In the genomic region with DNA sequence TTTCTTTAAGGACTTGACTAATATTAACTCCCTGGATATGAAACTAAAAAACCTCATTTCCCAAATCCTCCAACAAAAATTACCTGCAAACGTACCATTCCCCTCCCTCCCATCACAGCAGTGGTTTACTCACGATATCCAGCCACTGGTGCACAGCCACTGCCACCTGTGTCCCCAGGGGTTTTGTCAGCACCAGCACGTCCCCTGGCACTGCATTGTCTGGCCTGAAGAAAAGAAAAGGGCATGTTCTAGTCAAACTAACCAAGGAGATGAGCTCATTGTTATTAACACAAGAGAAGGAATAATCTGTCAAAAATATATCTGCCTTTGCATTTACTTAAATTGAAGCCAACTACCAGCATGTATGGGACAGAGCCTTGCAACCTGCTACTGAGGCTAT, we compare ENCODE assay signal across 15 cellular contexts. TPM values are rescaled to one million over a fixed set of nuclear protein-coding genes. Genes with fewer than 3 reads are reported as not detected.
DNase-seq lines count a peak whose midpoint lies in the region; ATAC-seq and TF ChIP-seq lines count a peak whose summit lies in the region.
"Had no signal": no experiment of that assay in that cellular context is flagged by ENCODE, and none has a peak within 500 bp of the region (broad histone marks: within the 10 kb centered on the region; RNA-seq: fewer than 3 reads in every experiment).

No MANE protein-coding gene starts in this region.

- no peak overlapping the region for H4K8ac ChIP-seq in H9 (replicated peaks; ENCODE audit: insufficient read length, low read depth, low read length)

- H3K23ac ChIP-seq in H9 (ENCODE audit: insufficient read length, low read depth, low read length), result no peak overlapping the region

- no peak overlapping the region for H2AK5ac ChIP-seq in H9 (ENCODE audit: insufficient read length, low read length)

- no peak overlapping the region for H3T11ph ChIP-seq in H9 (ENCODE audit: low read length)

- H3K9me2 ChIP-seq in Karpas-422 (replicated peaks; ENCODE audit: insufficient read depth, low read length), result no peaks in the 10 kb centered on the region

- no peak overlapping the region for H4K91ac ChIP-seq in H9 (ENCODE audit: insufficient read length, low read depth, low read length)

- no peaks in the 10 kb centered on the region for H3K27me3 Mint-ChIP-seq in H9 (ENCODE audit: low read depth)
- H3K27me3 Mint-ChIP-seq in brain, result peaks cover 3% of the 10 kb centered on the region
- H3K27me3 Mint-ChIP-seq in progenitor cell of endocrine pancreas, result no peaks in the 10 kb centered on the region
- H3K27me3 Mint-ChIP-seq: CD8-positive, alpha-beta memory T cell had no signal

- no peak overlapping the region for H2BK120ac ChIP-seq in H9 (ENCODE audit: low read depth, low read length, poor library complexity, severe bottlenecking)

- WGBS in H9 (ENCODE audit: extremely low coverage, insufficient read length, low lambda C conversion rate), result 100% methylated on average over 1 of the region's 3 CpGs

- peaks cover 54% of the 10 kb centered on the region for H3K36me3 ChIP-seq in Karpas-422 (ENCODE audit: insufficient read depth, low read length)

- H3K4me1 ChIP-seq in H9 (ENCODE audit: insufficient read depth, low read length), result no peaks in the 10 kb centered on the region
- H3K4me1 ChIP-seq in Karpas-422 (ENCODE audit: low read length), result peaks cover 24% of the 10 kb centered on the region
- H3K4me1 ChIP-seq: A549, Caco-2 had no signal

- H2BK5ac ChIP-seq in H9 (ENCODE audit: insufficient read length, low read length), result no peak overlapping the region

- H3K9me3 Mint-ChIP-seq in H9, result no peaks in the 10 kb centered on the region; a peak in 1 of 5 replicates
- H3K9me3 Mint-ChIP-seq in brain, result no peaks in the 10 kb centered on the region
- H3K9me3 Mint-ChIP-seq in progenitor cell of endocrine pancreas (ENCODE audit: low read depth), result no peaks in the 10 kb centered on the region
- H3K9me3 Mint-ChIP-seq: CD8-positive, alpha-beta memory T cell had no signal

- no peak overlapping the region for H4K5ac ChIP-seq in H9 (ENCODE audit: insufficient read length, low read depth, low read length)

- TF ChIP-seq CTCF in H9 (conservative IDR thresholded peaks at IDR 0.05), result no peak
- no peak for TF ChIP-seq CTCF in brain (conservative IDR thresholded peaks at IDR 0.05)
- no peak for TF ChIP-seq CTCF in progenitor cell of endocrine pancreas (IDR thresholded peaks at IDR 0.05; ENCODE audit: unreplicated experiment)

- no peak overlapping the region for H3K14ac ChIP-seq in H9 (ENCODE audit: insufficient read depth, low read length)

- H3K18ac ChIP-seq in H9 (ENCODE audit: insufficient read length, low read depth, low read length), result no peak overlapping the region

- H3K4me3 Mint-ChIP-seq in H9 (no peak overlapping the region; a peak in 1 of 5 replicates), brain (no peak overlapping the region), progenitor cell of endocrine pancreas (ENCODE audit: low read depth) (no peak overlapping the region)
- H3K4me3 Mint-ChIP-seq: CD14-positive monocyte; CD8-positive, alpha-beta memory T cell had no signal

- H3K23me2 ChIP-seq in H9 (ENCODE audit: insufficient read length, low read depth, low read length, poor library complexity, severe bottlenecking), result no peaks in the 10 kb centered on the region

- H3K4ac ChIP-seq in H9 (ENCODE audit: low read depth, low read length), result no peak overlapping the region

- H3K27me3 ChIP-seq in H9 (ENCODE audit: insufficient read depth, low read length) (0 out of 2 replicates have a peak, but pooled peaks cover 3% of the 10 kb centered on the region), Karpas-422 (ENCODE audit: low read length) (no peaks in the 10 kb centered on the region)

- no peaks in the 10 kb centered on the region for H3K9me3 ChIP-seq in H9 (ENCODE audit: control insufficient read depth, low read depth, low read length)
- no peaks in the 10 kb centered on the region for H3K9me3 ChIP-seq in Karpas-422 (ENCODE audit: low read length)
- H3K9me3 ChIP-seq: A549, Caco-2 had no signal

- peaks cover 4% of the 10 kb centered on the region for H3K79me1 ChIP-seq in H9 (ENCODE audit: insufficient read depth, low read depth, low read length, poor library complexity, severe bottlenecking)

- H3K4me2 ChIP-seq in H9 (ENCODE audit: insufficient read depth, insufficient read length, low read length) (no peak overlapping the region), Karpas-422 (ENCODE audit: low read depth, low read length, poor library complexity, severe bottlenecking) (peak overlapping the region; percentile 64)
- H3K4me2 ChIP-seq: A549 had no signal

- H3K79me2 ChIP-seq in H9 (ENCODE audit: insufficient read depth, low read length), result peaks cover 4% of the 10 kb centered on the region; the same call in 1 of the 2 replicates
- H3K79me2 ChIP-seq in Karpas-422 (ENCODE audit: low read length), result peaks cover 22% of the 10 kb centered on the region

- no peak for ATAC-seq in HG03039 (IDR thresholded peaks at IDR 0.05; ENCODE audit: unreplicated experiment)
- no peak for ATAC-seq in GM21529 (IDR thresholded peaks at IDR 0.05; ENCODE audit: unreplicated experiment)
- ATAC-seq: A549 had no signal

- H3K56ac ChIP-seq in H9 (ENCODE audit: insufficient read length, low read depth, low read length), result no peak overlapping the region

- no peak overlapping the region for H2BK15ac ChIP-seq in H9 (ENCODE audit: low read depth, low read length)

- DNase-seq in H9, result no peak
- DNase-seq in Karpas-422, result peak; percentile 81
- DNase-seq in progenitor cell of endocrine pancreas (ENCODE audit: low spot score, unreplicated experiment), result no peak
- no peak for DNase-seq in HCEC 1CT
- DNase-seq: Caco-2; CD8-positive, alpha-beta memory T cell; DND-41; GDM1; GM23248; H7 had no signal

- H3K27ac ChIP-seq in H9 (ENCODE audit: insufficient read length, low read depth, low read length) (no peak overlapping the region), Karpas-422 (ENCODE audit: low read length) (peak overlapping the region; percentile 89)
- H3K27ac ChIP-seq: A549, GM23248 had no signal

- H3K9ac ChIP-seq in H9 (ENCODE audit: extremely low read depth, insufficient read length, low read length), result no peak overlapping the region
- H3K9ac ChIP-seq in Karpas-422 (ENCODE audit: low read length), result peak overlapping the region; percentile 56
- H3K9ac ChIP-seq: GM23248 had no signal

- H3K4me3 ChIP-seq in Karpas-422 (ENCODE audit: low read length), result peak overlapping the region; percentile 11; the same call in 1 of the 2 replicates
- H3K4me3 ChIP-seq: A549, GM23248 had no signal

- no peak overlapping the region for H2BK12ac ChIP-seq in H9 (ENCODE audit: insufficient read length, low read depth, low read length)

- no peak overlapping the region for H2AFZ ChIP-seq in H9 (ENCODE audit: low read length)
- no peak overlapping the region for H2AFZ ChIP-seq in Karpas-422 (ENCODE audit: low read length)
- H2AFZ ChIP-seq: GM23248 had no signal

- H3K36me3 Mint-ChIP-seq in H9 (ENCODE audit: insufficient read depth in 1 of 3, low read depth in 3 of 3) (peaks cover 80 to 97% (median 92%) of the 10 kb centered on the region in 3 experiments), brain (peaks cover 92% of the 10 kb centered on the region), progenitor cell of endocrine pancreas (ENCODE audit: insufficient read depth) (peaks cover 50% of the 10 kb centered on the region)

- H2BK20ac ChIP-seq in H9 (ENCODE audit: low read depth, low read length, poor library complexity, severe bottlenecking), result no peak overlapping the region

- peak overlapping the region; percentile 78 to 91 (median 81); a peak in 6 of 7 replicates for H3K27ac Mint-ChIP-seq in H9
- H3K27ac Mint-ChIP-seq in brain, result peak overlapping the region in 4 of 5 experiments; percentile 5 to 66 (median 15)
- peak overlapping the region; percentile 33 for H3K27ac Mint-ChIP-seq in progenitor cell of endocrine pancreas

- H3K4me1 Mint-ChIP-seq in H9 (peaks cover 19 to 24% of the 10 kb centered on the region in 2 experiments), brain (peaks cover 5% of the 10 kb centered on the region), progenitor cell of endocrine pancreas (ENCODE audit: low read depth) (no peaks in the 10 kb centered on the region)
- H3K4me1 Mint-ChIP-seq: CD14-positive monocyte had no signal

- H4K20me1 ChIP-seq in H9 (ENCODE audit: control insufficient read depth, insufficient read depth, insufficient read length) (no peaks in the 10 kb centered on the region), Karpas-422 (ENCODE audit: insufficient read depth, low read depth, low read length) (no peaks in the 10 kb centered on the region; the same call in 1 of the 2 replicates)

RNA-seq across cellular contexts. Expression of gene SEPHS1, which starts 18.5 kb away (rescaled TPM):
- total RNA-seq in H9 (2021) (366 and 387 TPM in 2 replicates), progenitor cell of endocrine pancreas (117 and 127 TPM in 2 replicates)
- total RNA-seq in Karpas-422 (2014; rRNA removed; shearing (Covaris generic); ENCODE audit: low replicate concordance), result 70.0 and 81.0 TPM in 2 replicates
- polyA plus RNA-seq in brain (ENCODE audit: insufficient read depth, low read depth, low replicate concordance), result 124 TPM

RNA-seq across cellular contexts. Expression of gene PHYH, which starts 29.7 kb away (rescaled TPM):
- total RNA-seq in H9 (2021), result 19.7 and 21.5 TPM in 2 replicates
- total RNA-seq in Karpas-422 (2014; rRNA removed; shearing (Covaris generic); ENCODE audit: low replicate concordance), result 3.5 and 4.0 TPM in 2 replicates
- polyA plus RNA-seq in brain (ENCODE audit: insufficient read depth, low read depth, low replicate concordance), result 37.0 TPM
- 19.0 and 19.9 TPM in 2 replicates for total RNA-seq in progenitor cell of endocrine pancreas

Comparison
In these comparisons a context has a peak if more than half of its experiments do, and no peak if none do; other contexts are left out.
1. H3K27ac Mint-ChIP-seq: peak in every context shown above with its lines; median percentile 81 in H9; 33 in progenitor cell of endocrine pancreas; 15 in brain.